ENCODE assay signal across 18 cellular contexts in genomic region chr9:85973238-85973637, GRCh38. TPM values are rescaled to one million over a fixed set of nuclear protein-coding genes. Genes with fewer than 3 reads are reported as not detected.
DNase-seq lines count a peak whose midpoint lies in the region; ATAC-seq and TF ChIP-seq lines count a peak whose summit lies in the region.
"Had no signal": no experiment of that assay in that cellular context is flagged by ENCODE, and none has a peak within 500 bp of the region (broad histone marks: within the 10 kb centered on the region; RNA-seq: fewer than 3 reads in every experiment).

No MANE protein-coding gene starts in this region.

- TF ChIP-seq EP300 in esophagus muscularis mucosa (IDR thresholded peaks at IDR 0.05) = no peak

- H3K36me3 Mint-ChIP-seq in activated CD4-positive, alpha-beta T cell treated with anti-CD3 and anti-CD28 coated beads, Interleukin-2, amount 10 ng/mL, durations not matched to agents 24 days and 14 days (ENCODE audit: low read depth) = peaks cover 50% of the 10 kb centered on the region
- peaks cover 32% of the 10 kb centered on the region for H3K36me3 Mint-ChIP-seq in Caco-2 (ENCODE audit: insufficient read depth, unreplicated experiment)
- peaks cover 66% of the 10 kb centered on the region for H3K36me3 Mint-ChIP-seq in activated T-helper 2 cell treated with anti-CD3 and anti-CD28 coated beads, Interferon-gamma antibody, Interleukin-2, Interleukin-4, amounts not matched to agents 10 μg/mL and 5 μg/mL and 100 μg/mL, durations not matched to agents 14 hours and 24 hours and 36 hours (ENCODE audit: low read depth)

- H3K4me1 ChIP-seq in Caco-2 (no peaks in the 10 kb centered on the region), HEK293 (ENCODE audit: control insufficient read depth, insufficient read depth, low read length) (no peaks in the 10 kb centered on the region), esophagus muscularis mucosa (no peaks in the 10 kb centered on the region)
- H3K4me1 ChIP-seq: BLaER1 treated with 17β-estradiol and CSF1 and Interleukin-3, amounts not matched to agents 10 nM and 100 nM had no signal

- no peaks in the 10 kb centered on the region for H3K27me3 Mint-ChIP-seq in activated CD4-positive, alpha-beta T cell treated with anti-CD3 and anti-CD28 coated beads, Interleukin-2, amount 10 ng/mL, durations not matched to agents 24 days and 14 days
- no peaks in the 10 kb centered on the region for H3K27me3 Mint-ChIP-seq in Caco-2 (ENCODE audit: insufficient read depth, unreplicated experiment)
- no peaks in the 10 kb centered on the region for H3K27me3 Mint-ChIP-seq in activated T-helper 2 cell treated with anti-CD3 and anti-CD28 coated beads, Interferon-gamma antibody, Interleukin-2, Interleukin-4, amounts not matched to agents 10 μg/mL and 5 μg/mL and 100 μg/mL, durations not matched to agents 14 hours and 24 hours and 36 hours (ENCODE audit: low read depth)
- H3K27me3 Mint-ChIP-seq: CD4-positive, CD25-positive, alpha-beta regulatory T cell had no signal

- no peaks in the 10 kb centered on the region for H3K9me3 Mint-ChIP-seq in activated CD4-positive, alpha-beta T cell treated with anti-CD3 and anti-CD28 coated beads, Interleukin-2, amount 10 ng/mL, durations not matched to agents 24 days and 14 days
- no peaks in the 10 kb centered on the region for H3K9me3 Mint-ChIP-seq in Caco-2 (ENCODE audit: unreplicated experiment)
- H3K9me3 Mint-ChIP-seq in activated T-helper 2 cell treated with anti-CD3 and anti-CD28 coated beads, Interferon-gamma antibody, Interleukin-2, Interleukin-4, amounts not matched to agents 10 μg/mL and 5 μg/mL and 100 μg/mL, durations not matched to agents 14 hours and 24 hours and 36 hours = no peaks in the 10 kb centered on the region
- H3K9me3 Mint-ChIP-seq: CD4-positive, CD25-positive, alpha-beta regulatory T cell; GM23338; HFFc6 had no signal

- POLR2A ChIA-PET in Caco-2 (lab: Charles Lee) = no interaction called here
- POLR2A ChIA-PET in HEK293 (lab: Yijun Ruan, JAX) = no interaction called here

- no peak overlapping the region for H3K4me3 Mint-ChIP-seq in activated CD4-positive, alpha-beta T cell treated with anti-CD3 and anti-CD28 coated beads, Interleukin-2, amount 10 ng/mL, durations not matched to agents 24 days and 14 days
- no peak overlapping the region for H3K4me3 Mint-ChIP-seq in Caco-2 (ENCODE audit: unreplicated experiment)
- H3K4me3 Mint-ChIP-seq in activated T-helper 2 cell treated with anti-CD3 and anti-CD28 coated beads, Interferon-gamma antibody, Interleukin-2, Interleukin-4, amounts not matched to agents 10 μg/mL and 5 μg/mL and 100 μg/mL, durations not matched to agents 14 hours and 24 hours and 36 hours (ENCODE audit: low read depth) = no peak overlapping the region
- H3K4me3 Mint-ChIP-seq: CD4-positive, CD25-positive, alpha-beta regulatory T cell; GM23338; HFFc6 had no signal

- H3K27ac Mint-ChIP-seq in activated CD4-positive, alpha-beta T cell treated with anti-CD3 and anti-CD28 coated beads, Interleukin-2, amount 10 ng/mL, durations not matched to agents 24 days and 14 days = peak overlapping the region; percentile 7
- peak overlapping the region; percentile 37 for H3K27ac Mint-ChIP-seq in Caco-2 (ENCODE audit: unreplicated experiment)
- H3K27ac Mint-ChIP-seq in activated T-helper 2 cell treated with anti-CD3 and anti-CD28 coated beads, Interferon-gamma antibody, Interleukin-2, Interleukin-4, amounts not matched to agents 10 μg/mL and 5 μg/mL and 100 μg/mL, durations not matched to agents 14 hours and 24 hours and 36 hours = peak overlapping the region; percentile 24
- H3K27ac Mint-ChIP-seq: GM23338, HFFc6 had no signal

- 87% methylated on average over 1 of the region's 1 CpG for WGBS in esophagus muscularis mucosa

- no peak for TF ChIP-seq POLR2A in esophagus muscularis mucosa (IDR thresholded peaks at IDR 0.05; ENCODE audit: low read depth)

- CTCF ChIA-PET in Caco-2 (lab: Charles Lee) (no interaction called here), HEK293 (lab: Yijun Ruan, JAX) (interaction anchor here (0.7 kb wide), 1 partner anchor 229 kb away, joined by 3 read pairs; no protein-coding TSS in a partner anchor)

- H3K27ac ChIP-seq in HEK293 (ENCODE audit: extremely low read depth, low read depth, low read length) (no peak overlapping the region), esophagus muscularis mucosa (replicated peaks in 1 of 4) (no peak overlapping the region)
- H3K27ac ChIP-seq: BLaER1 treated with 17β-estradiol and CSF1 and Interleukin-3, amounts not matched to agents 10 nM and 100 nM; HL-60 had no signal

- BruUV-seq in Caco-2 (replicated peaks; lab: Mats Ljungman, UMichigan) = no TSS peak

- H3K36me3 ChIP-seq in Caco-2 (ENCODE audit: control insufficient read depth, insufficient read depth, low read length) = no peaks in the 10 kb centered on the region
- H3K36me3 ChIP-seq in HEK293 (ENCODE audit: control insufficient read depth in 2 of 2, insufficient read depth in 1 of 2, low read length in 2 of 2) = peaks cover 16 to 73% of the 10 kb centered on the region in 2 experiments
- peaks cover 3 to 80% (median 30%) of the 10 kb centered on the region in 4 donors for H3K36me3 ChIP-seq in esophagus muscularis mucosa

- peaks cover 5% of the 10 kb centered on the region for H3K4me1 Mint-ChIP-seq in activated CD4-positive, alpha-beta T cell treated with anti-CD3 and anti-CD28 coated beads, Interleukin-2, amount 10 ng/mL, durations not matched to agents 24 days and 14 days
- H3K4me1 Mint-ChIP-seq in Caco-2 (ENCODE audit: low read depth, unreplicated experiment) = no peaks in the 10 kb centered on the region
- peaks cover 10% of the 10 kb centered on the region for H3K4me1 Mint-ChIP-seq in activated T-helper 2 cell treated with anti-CD3 and anti-CD28 coated beads, Interferon-gamma antibody, Interleukin-2, Interleukin-4, amounts not matched to agents 10 μg/mL and 5 μg/mL and 100 μg/mL, durations not matched to agents 14 hours and 24 hours and 36 hours (ENCODE audit: low read depth)
- H3K4me1 Mint-ChIP-seq: GM23338 had no signal

- intact Hi-C loops in activated CD4-positive, alpha-beta T cell treated with anti-CD3 and anti-CD28 coated beads, Interleukin-2, amount 10 ng/mL, durations not matched to agents 24 days and 14 days (cut with micrococcal nuclease) = no loop called here
- intact Hi-C loops in Caco-2 (cut with micrococcal nuclease; ENCODE audit: unreplicated experiment) (no loop called here), esophagus muscularis mucosa (cut with DNase I) (no loop called here)
- intact Hi-C loops in activated T-helper 2 cell treated with anti-CD3 and anti-CD28 coated beads, Interferon-gamma antibody, Interleukin-2, Interleukin-4, amounts not matched to agents 10 μg/mL and 5 μg/mL and 100 μg/mL, durations not matched to agents 14 hours and 24 hours and 36 hours (cut with micrococcal nuclease) = no loop called here

- H3K27me3 ChIP-seq in Caco-2 (replicated peaks; ENCODE audit: control insufficient read depth, insufficient read depth, low read length) (no peaks in the 10 kb centered on the region), esophagus muscularis mucosa (no peaks in the 10 kb centered on the region)
- H3K27me3 ChIP-seq: BLaER1 treated with 17β-estradiol and CSF1 and Interleukin-3, amounts not matched to agents 10 nM and 100 nM had no signal

- TF ChIP-seq CTCF in Caco-2 (IDR thresholded peaks at IDR 0.05; ENCODE audit: insufficient read depth in 1 of 2, low read depth in 1 of 2, low read length in 1 of 2, severe bottlenecking in 1 of 2, unreplicated experiment in 1 of 2) = no peak
- no peak for TF ChIP-seq CTCF in HEK293 (tag by site-specific recombination; IDR thresholded peaks at IDR 0.05)
- TF ChIP-seq CTCF in esophagus muscularis mucosa (IDR thresholded peaks at IDR 0.05) = no peak

- ATAC-seq in GM21515 (IDR thresholded peaks at IDR 0.05; ENCODE audit: unreplicated experiment) (no peak), left lobe of liver (no peak)
- ATAC-seq: GM12878, GM23338 had no signal

- no peaks in the 10 kb centered on the region for H3K9me3 ChIP-seq in Caco-2
- H3K9me3 ChIP-seq in HEK293 (ENCODE audit: control insufficient read depth, insufficient read depth, low read depth, low read length) = no peaks in the 10 kb centered on the region
- H3K9me3 ChIP-seq in esophagus muscularis mucosa = no peaks in the 10 kb centered on the region
- H3K9me3 ChIP-seq: HAP-1 had no signal

- peak; percentile 10 for DNase-seq in activated CD4-positive, alpha-beta T cell treated with anti-CD3 and anti-CD28 coated beads, Interleukin-2, amount 10 ng/mL, durations not matched to agents 24 days and 14 days
- DNase-seq in activated CD4-positive, alpha-beta T cell treated with anti-CD3 and anti-CD28 coated beads, Interleukin-2, amount 50 U/mL, for 4 hours = no peak
- DNase-seq in Caco-2 (no peak), esophagus muscularis mucosa (ENCODE audit: extremely low spot score) (no peak), left lobe of liver (ENCODE audit: low spot score) (no peak)
- no peak for DNase-seq in activated T-helper 2 cell treated with anti-CD3 and anti-CD28 coated beads, Interferon-gamma antibody, Interleukin-2, Interleukin-4, amounts not matched to agents 10 μg/mL and 5 μg/mL and 100 μg/mL, durations not matched to agents 14 hours and 24 hours and 36 hours (ENCODE audit: low spot score)
- DNase-seq: 8988T; CD4-positive, CD25-positive, alpha-beta regulatory T cell; DMS79; HFFc6; IMR-90 had no signal

- H3K4me3 ChIP-seq in Caco-2 (ENCODE audit: low read depth, low read length) (no peak overlapping the region), HEK293 (ENCODE audit: low read depth, low read length) (no peak overlapping the region), esophagus muscularis mucosa (no peak overlapping the region)
- H3K4me3 ChIP-seq: BLaER1 treated with 17β-estradiol and CSF1 and Interleukin-3, amounts not matched to agents 10 nM and 100 nM; GM12878; GM23338; HAP-1 had no signal

TF ChIP-seq in HEK293, 187 proteins besides CTCF, POLR2A, EP300 and RAD21:
- peak; percentile 24; the same call in 1 of the 2 replicates for TF ChIP-seq ZFHX2 (tag by site-specific recombination; conservative IDR thresholded peaks at IDR 0.05)
- TF ChIP-seq ZNF341 (tag by site-specific recombination; IDR thresholded peaks at IDR 0.05; ENCODE audit: low read depth) = no peak

RNA-seq across cellular contexts. Expression of gene NAA35, which starts 32.3 kb away (rescaled TPM):
- 28.0 and 29.6 TPM in 2 replicates for total RNA-seq in activated CD4-positive, alpha-beta T cell treated with anti-CD3 and anti-CD28 coated beads, Interleukin-2, amount 10 ng/mL, durations not matched to agents 24 days and 14 days
- total RNA-seq in Caco-2 (2022) (22.4 and 24.1 TPM in 2 replicates), esophagus muscularis mucosa (10 to 100 TPM; 16.4 to 20.8 (median 18.1) TPM), left lobe of liver (7.9 TPM)
- 31.3 and 33.6 TPM in 2 replicates for total RNA-seq in activated T-helper 2 cell treated with anti-CD3 and anti-CD28 coated beads, Interferon-gamma antibody, Interleukin-2, Interleukin-4, amounts not matched to agents 10 μg/mL and 5 μg/mL and 100 μg/mL, durations not matched to agents 14 hours and 24 hours and 36 hours
